9 cellular contexts compared by ENCODE assay signal in genomic region chr1:31910933-31911332, GRCh38. TPM values are rescaled to one million over a fixed set of nuclear protein-coding genes. Genes with fewer than 3 reads are reported as not detected.
A peak's percentile ranks its signal among the peaks of the same experiment; 100 is the strongest.
DNase-seq lines count a peak whose midpoint lies in the region; ATAC-seq, FAIRE-seq and TF ChIP-seq lines count a peak whose summit lies in the region.
"Had no signal": no experiment of that assay in that cellular context is flagged by ENCODE, and none has a peak within 500 bp of the region (broad histone marks: within the 10 kb centered on the region; RNA-seq: fewer than 3 reads in every experiment).

No MANE protein-coding gene starts in this region.

- H3K27ac Mint-ChIP-seq in MCF 10A (ENCODE audit: low read depth, unreplicated experiment) (peak overlapping the region; percentile 66), type B pancreatic cell (peak overlapping the region; percentile 33)

- no peak overlapping the region for H3K4me2 ChIP-seq in mammary epithelial cell (ENCODE audit: insufficient read depth, low read depth, low read length)
- H3K4me2 ChIP-seq in keratinocyte (ENCODE audit: control insufficient read depth, extremely low read depth, insufficient read depth, low read depth, low read length), result no peak overlapping the region

- H3K27me3 ChIP-seq in mammary epithelial cell (ENCODE audit: insufficient read depth, low read length), result no peaks in the 10 kb centered on the region
- no peaks in the 10 kb centered on the region for H3K27me3 ChIP-seq in keratinocyte (ENCODE audit: control insufficient read depth, extremely low read depth, insufficient read depth, low read length)
- H3K27me3 ChIP-seq in vagina, result no peaks in the 10 kb centered on the region

- no peak overlapping the region for H3K4me3 Mint-ChIP-seq in MCF 10A (ENCODE audit: unreplicated experiment)
- peak overlapping the region; percentile 9 for H3K4me3 Mint-ChIP-seq in type B pancreatic cell

- ATAC-seq in HG03442 (IDR thresholded peaks at IDR 0.05; ENCODE audit: unreplicated experiment), result no peak

- peaks cover 6% of the 10 kb centered on the region for H3K4me1 Mint-ChIP-seq in MCF 10A (ENCODE audit: insufficient read depth, unreplicated experiment)
- H3K4me1 Mint-ChIP-seq in type B pancreatic cell (ENCODE audit: unreplicated experiment), result peaks cover 18% of the 10 kb centered on the region

- H3K4me3 ChIP-seq in mammary epithelial cell (replicated peaks in 1 of 3; ENCODE audit: insufficient read depth in 1 of 3, low read depth in 2 of 3, low read length in 3 of 3), result no peak overlapping the region
- H3K4me3 ChIP-seq in keratinocyte (ENCODE audit: control insufficient read depth in 2 of 3, extremely low read depth in 1 of 3, insufficient read depth in 2 of 3, low read depth in 1 of 3, low read length in 3 of 3), result no peak overlapping the region
- no peak overlapping the region for H3K4me3 ChIP-seq in vagina
- H3K4me3 ChIP-seq in kidney (ENCODE audit: low read length in 2 of 2), result no peak overlapping the region

- no peaks in the 10 kb centered on the region for H3K9me3 ChIP-seq in mammary epithelial cell (replicated peaks; ENCODE audit: insufficient read depth, low read length)
- H3K9me3 ChIP-seq in keratinocyte (ENCODE audit: control insufficient read depth, low read depth, low read length), result no peaks in the 10 kb centered on the region
- H3K9me3 ChIP-seq in vagina, result no peaks in the 10 kb centered on the region
- H3K9me3 ChIP-seq in kidney (ENCODE audit: control insufficient read depth in 1 of 2, low read length in 2 of 2), result no peaks in the 10 kb centered on the region

- H3K79me2 ChIP-seq in mammary epithelial cell (ENCODE audit: insufficient read depth, low read length) (peaks cover 77% of the 10 kb centered on the region), keratinocyte (ENCODE audit: control insufficient read depth, insufficient read depth, low read length) (peaks cover 45% of the 10 kb centered on the region)

- H3K36me3 Mint-ChIP-seq in MCF 10A (ENCODE audit: insufficient read depth, unreplicated experiment), result peaks cover 82% of the 10 kb centered on the region
- peaks cover 47% of the 10 kb centered on the region for H3K36me3 Mint-ChIP-seq in type B pancreatic cell

- H4K20me1 ChIP-seq in mammary epithelial cell (ENCODE audit: insufficient read depth, low read length) (no peaks in the 10 kb centered on the region), keratinocyte (ENCODE audit: control insufficient read depth, extremely low read depth, insufficient read depth, low read length) (no peaks in the 10 kb centered on the region)

- in situ Hi-C loops in mammary epithelial cell (cut with MboI; ENCODE audit: low sequenced_read_pairs in 2 of 2), result no loop called here

- peak; percentile 5 for FAIRE-seq in keratinocyte (lab: Jason Lieb, UNC)
- no peak for FAIRE-seq in kidney (lab: Jason Lieb, UNC)

- BruUV-seq in MCF 10A (replicated peaks; lab: Mats Ljungman, UMichigan) (no TSS peak), mammary epithelial cell (replicated peaks; lab: Mats Ljungman, UMichigan) (no TSS peak)

- H3K36me3 ChIP-seq in mammary epithelial cell (ENCODE audit: insufficient read depth, low read length) (peaks cover 38% of the 10 kb centered on the region), keratinocyte (ENCODE audit: control insufficient read depth in 2 of 2, extremely low read depth in 1 of 2, insufficient read depth in 2 of 2, low read length in 2 of 2) (peaks cover 31 to 39% of the 10 kb centered on the region in 2 experiments), vagina (peaks cover 0 to 50% of the 10 kb centered on the region in 2 donors), kidney (ENCODE audit: control insufficient read depth in 1 of 2, insufficient read depth in 2 of 2, low read length in 2 of 2) (peaks cover 13 to 23% of the 10 kb centered on the region in 2 donors)

- TF ChIP-seq POLR2A in vagina (IDR thresholded peaks at IDR 0.05), result no peak

- H2AFZ ChIP-seq in mammary epithelial cell (ENCODE audit: low read depth, low read length) (no peak overlapping the region), keratinocyte (ENCODE audit: control insufficient read depth, low read length) (no peak overlapping the region)

- POLR2A ChIA-PET in MCF 10A (lab: Yijun Ruan, JAX), result interaction anchor here (0.8 to 6.3 kb wide), 10 partner anchors 9 to 104 kb away, joined by 3 to 43 read pairs (median 5); partner anchors contain the start of gene PTP4A2

- H3K9me3 Mint-ChIP-seq in MCF 10A (ENCODE audit: unreplicated experiment) (no peaks in the 10 kb centered on the region), type B pancreatic cell (peaks cover 5% of the 10 kb centered on the region)

- intact Hi-C loops in MCF 10A (cut with micrococcal nuclease) (no loop called here), mammary epithelial cell (cut with micrococcal nuclease) (no loop called here), vagina (cut with DNase I) (no loop called here), kidney (cut with DNase I) (no loop called here)

- H3K9ac ChIP-seq in mammary epithelial cell (ENCODE audit: insufficient read depth, low read length), result no peak overlapping the region
- H3K9ac ChIP-seq in keratinocyte (ENCODE audit: control insufficient read depth, extremely low read depth, insufficient read depth, low read length), result no peak overlapping the region
- no peak overlapping the region for H3K9ac ChIP-seq in kidney (ENCODE audit: low read length in 2 of 2)

- dilution Hi-C loops in mammary epithelial cell (cut with HindIII; ENCODE audit: low sequenced_read_pairs) (no loop called here), keratinocyte (cut with MboI; ENCODE audit: extremely low pct_ligation_motif_present, low sequenced_read_pairs) (no loop called here)

- H3K4me1 ChIP-seq in mammary epithelial cell (ENCODE audit: insufficient read depth, low read length), result no peaks in the 10 kb centered on the region
- H3K4me1 ChIP-seq in keratinocyte (ENCODE audit: control insufficient read depth, extremely low read depth, insufficient read depth, low read length), result peaks cover 3% of the 10 kb centered on the region
- peaks cover 40% of the 10 kb centered on the region for H3K4me1 ChIP-seq in vagina
- H3K4me1 ChIP-seq in kidney (ENCODE audit: control insufficient read depth in 1 of 2, insufficient read depth in 1 of 2, low read depth in 1 of 2, low read length in 2 of 2), result no peaks in the 10 kb centered on the region

- CTCF ChIA-PET in MCF 10A (lab: Yijun Ruan, JAX) (interaction anchor here (0.6 to 1.9 kb wide), 3 partner anchors 30 to 963 kb away, joined by 3 to 17 read pairs (median 4); no protein-coding TSS in a partner anchor), mammary epithelial cell (lab: Charles Lee; ENCODE audit: low non-redundant PET) (no interaction called here)

- TF ChIP-seq CTCF in MCF 10A (IDR thresholded peaks at IDR 0.05; ENCODE audit: unreplicated experiment), result no peak
- no peak for TF ChIP-seq CTCF in mammary epithelial cell (conservative IDR thresholded peaks at IDR 0.05 in 1 of 2, IDR thresholded peaks at IDR 0.05 in 1 of 2; ENCODE audit: extremely low read depth in 1 of 2, insufficient read depth in 1 of 2, low read depth in 1 of 2, low read length in 2 of 2)
- TF ChIP-seq CTCF in VCaP (conservative IDR thresholded peaks at IDR 0.05), result no peak
- TF ChIP-seq CTCF in keratinocyte (optimal IDR thresholded peaks at IDR 0.05 in 1 of 3, IDR thresholded peaks at IDR 0.05 in 1 of 3, conservative IDR thresholded peaks at IDR 0.05 in 1 of 3; ENCODE audit: extremely low read depth in 1 of 3, insufficient read depth in 2 of 3, low read length in 3 of 3), result no peak
- no peak for TF ChIP-seq CTCF in type B pancreatic cell (conservative IDR thresholded peaks at IDR 0.05)
- no peak for TF ChIP-seq CTCF in vagina (IDR thresholded peaks at IDR 0.05)
- TF ChIP-seq CTCF in kidney (IDR thresholded peaks at IDR 0.05; ENCODE audit: borderline replicate concordance, extremely low read depth, insufficient read depth), result no peak

- DNase-seq in MCF 10A (ENCODE audit: unreplicated experiment), result peak; percentile 48
- no peak for DNase-seq in mammary epithelial cell
- DNase-seq in keratinocyte (ENCODE audit: low read depth, low spot score), result no peak
- DNase-seq in type B pancreatic cell (ENCODE audit: extremely low spot score, unreplicated experiment), result no peak
- no peak for DNase-seq in vagina (ENCODE audit: extremely low spot score in 2 of 2)
- DNase-seq in kidney, result no peak
- DNase-seq: KBM-7 had no signal

- WGBS in mammary epithelial cell (ENCODE audit: low coverage, missing lambda C conversion rate), result 50% methylated on average over 2 of the region's 2 CpGs

- H3K27me3 Mint-ChIP-seq in MCF 10A (ENCODE audit: insufficient read depth, unreplicated experiment), result no peaks in the 10 kb centered on the region
- H3K27me3 Mint-ChIP-seq in type B pancreatic cell, result no peaks in the 10 kb centered on the region

- no peaks in the 10 kb centered on the region for H3K9me1 ChIP-seq in keratinocyte (ENCODE audit: control insufficient read depth, extremely low read depth, insufficient read depth, low read length)

- H3K27ac ChIP-seq in mammary epithelial cell (ENCODE audit: insufficient read depth, low read depth, low read length), result no peak overlapping the region
- H3K27ac ChIP-seq in VCaP, result peak overlapping the region; percentile 21; the same call in 1 of the 2 replicates
- no peak overlapping the region for H3K27ac ChIP-seq in keratinocyte (ENCODE audit: control insufficient read depth, insufficient read depth, low read length)
- H3K27ac ChIP-seq in vagina, result no peak overlapping the region
- no peak overlapping the region for H3K27ac ChIP-seq in kidney (ENCODE audit: low read depth in 2 of 2, low read length in 2 of 2)

RNA-seq across cellular contexts. Expression of gene PTP4A2, which starts 27.2 kb away (rescaled TPM):
- total RNA-seq in MCF 10A (2022), result 196 and 220 TPM in 2 replicates
- total RNA-seq in mammary epithelial cell, result 100 to 1,000 TPM; 185 to 216 TPM
- polyA plus RNA-seq in mammary epithelial cell, result 95.8 TPM
- polyA minus RNA-seq in mammary epithelial cell, result 206 TPM
- polyA plus RNA-seq in keratinocyte, result 130 to 368 TPM (median 228 TPM) in 3 replicates
- polyA plus RNA-seq in keratinocyte (2011; ENCODE audit: low read depth), result 45.8 TPM
- 133 and 268 TPM in 2 replicates for polyA plus RNA-seq in keratinocyte (2011; cell fraction: cytosol; rRNA removed)
- 43.9 and 72.5 TPM in 2 replicates for polyA plus RNA-seq in keratinocyte (2011; cell fraction: nucleus; rRNA removed)
- 119 and 195 TPM in 2 replicates for polyA plus RNA-seq in keratinocyte (2012; ENCODE audit: low replicate concordance)
- polyA minus RNA-seq in keratinocyte, result 115 to 228 TPM (median 199 TPM) in 3 replicates
- polyA minus RNA-seq in keratinocyte (2011; cell fraction: cytosol; rRNA and poly(A)+ RNA removed), result 174 TPM
- 37.6 and 72.0 TPM in 2 replicates for polyA minus RNA-seq in keratinocyte (2011; cell fraction: nucleus; rRNA and poly(A)+ RNA removed)
- 150 and 179 TPM in 2 replicates for total RNA-seq in type B pancreatic cell (ENCODE audit: low replicate concordance)
- total RNA-seq in vagina, result 112 TPM
- 236 TPM for total RNA-seq in kidney
- 130 TPM for polyA plus RNA-seq in kidney (ENCODE audit: insufficient read depth, low read depth, low replicate concordance)
